8 cellular contexts compared by ENCODE assay signal in the genomic region with DNA sequence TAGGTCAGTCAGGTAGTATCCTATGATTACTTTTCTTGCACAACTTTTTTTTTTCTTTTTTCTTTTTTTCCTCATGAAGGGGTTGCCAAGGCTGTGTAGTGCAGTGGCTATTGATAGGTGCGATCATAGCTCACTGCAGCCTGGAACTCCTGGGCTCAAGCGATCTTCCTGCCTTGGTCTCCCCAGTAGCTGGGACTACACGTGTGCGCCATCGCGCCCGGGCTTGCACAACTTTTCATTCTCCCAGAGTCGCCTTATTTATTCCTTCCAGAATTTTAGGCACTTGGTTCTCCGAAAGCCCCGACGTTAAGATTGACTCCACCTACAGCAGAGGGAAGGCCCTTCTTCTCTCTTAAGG. TPM values are rescaled to one million over a fixed set of nuclear protein-coding genes. Genes with fewer than 3 reads are reported as not detected.
A peak's percentile ranks its signal among the peaks of the same experiment; 100 is the strongest.
DNase-seq lines count a peak whose midpoint lies in the region; ATAC-seq and TF ChIP-seq lines count a peak whose summit lies in the region.

No MANE protein-coding gene starts in this region.

- in situ Hi-C loops in brain microvascular endothelial cell (cut with HindIII; ENCODE audit: low pct_ligation_motif_present, low sequenced_read_pairs) = no loop called here

- peak overlapping the region; percentile 97 for H3K4me3 Mint-ChIP-seq in activated CD8-positive, alpha-beta memory T cell treated with anti-CD3 and anti-CD28 coated beads, Interleukin-2, amount 10 ng/mL, durations not matched to agents 7 days and 5 days
- H3K4me3 Mint-ChIP-seq in type B pancreatic cell = peak overlapping the region; percentile 98

- H3K27ac ChIP-seq in brain microvascular endothelial cell (no peak overlapping the region), lower lobe of right lung (peak overlapping the region; percentile 83)

- DNase-seq in activated CD8-positive, alpha-beta memory T cell treated with anti-CD3 and anti-CD28 coated beads, Interleukin-2, amount 10 ng/mL, durations not matched to agents 7 days and 5 days = no peak
- no peak for DNase-seq in activated CD8-positive, alpha-beta memory T cell treated with anti-CD3 and anti-CD28 coated beads, Interleukin-2, amount 50 U/mL, for 48 hours
- DNase-seq in brain microvascular endothelial cell = no peak
- DNase-seq in lower lobe of right lung = no peak
- no peak for DNase-seq in type B pancreatic cell (ENCODE audit: extremely low spot score, unreplicated experiment)

- H3K36me3 ChIP-seq in brain microvascular endothelial cell (replicated peaks) = peaks cover 5% of the 10 kb centered on the region
- peaks cover 18% of the 10 kb centered on the region for H3K36me3 ChIP-seq in lower lobe of right lung

- H3K9me3 ChIP-seq in lower lobe of right lung = peaks cover 25% of the 10 kb centered on the region

- peak overlapping the region; percentile 95 for H3K27ac Mint-ChIP-seq in activated CD8-positive, alpha-beta memory T cell treated with anti-CD3 and anti-CD28 coated beads, Interleukin-2, amount 10 ng/mL, durations not matched to agents 7 days and 5 days
- peak overlapping the region; percentile 98 for H3K27ac Mint-ChIP-seq in type B pancreatic cell

- H3K27me3 ChIP-seq in brain microvascular endothelial cell (replicated peaks) (no peaks in the 10 kb centered on the region), lower lobe of right lung (ENCODE audit: low read depth) (no peaks in the 10 kb centered on the region)

- H3K4me3 ChIP-seq in brain microvascular endothelial cell (ENCODE audit: low read depth, low read length) (peak overlapping the region; percentile 94), lower lobe of right lung (peak overlapping the region; percentile 85)

- CTCF ChIA-PET in activated CD8-positive, alpha-beta memory T cell treated with anti-CD3 and anti-CD28 coated beads, Interleukin-2, amount 10 ng/mL, durations not matched to agents 7 days and 5 days (lab: Charles Lee) = interaction anchor here (0.6 kb wide), 1 partner anchor 10 kb away, joined by 3 read pairs; no protein-coding TSS in a partner anchor

- peaks cover 54% of the 10 kb centered on the region for H3K36me3 Mint-ChIP-seq in activated CD8-positive, alpha-beta memory T cell treated with anti-CD3 and anti-CD28 coated beads, Interleukin-2, amount 10 ng/mL, durations not matched to agents 7 days and 5 days
- peaks cover 21% of the 10 kb centered on the region for H3K36me3 Mint-ChIP-seq in type B pancreatic cell

- no peak for ATAC-seq in activated CD8-positive, alpha-beta memory T cell treated with anti-CD3 and anti-CD28 coated beads, Interleukin-2, amount 10 ng/mL, durations not matched to agents 7 days and 5 days
- ATAC-seq in lower lobe of right lung (peak in 1 of 2 donors; percentile 17), HG03378 (IDR thresholded peaks at IDR 0.05; ENCODE audit: unreplicated experiment) (no peak), GM21717 (IDR thresholded peaks at IDR 0.05; ENCODE audit: unreplicated experiment) (no peak), HG02642 (IDR thresholded peaks at IDR 0.05; ENCODE audit: poor library complexity, unreplicated experiment) (no peak)

- H3K4me1 ChIP-seq in lower lobe of right lung = peaks cover 9% of the 10 kb centered on the region

- intact Hi-C loops in lower lobe of right lung (cut with DNase I) = no loop called here

- peaks cover 21% of the 10 kb centered on the region for H3K4me1 Mint-ChIP-seq in activated CD8-positive, alpha-beta memory T cell treated with anti-CD3 and anti-CD28 coated beads, Interleukin-2, amount 10 ng/mL, durations not matched to agents 7 days and 5 days
- peaks cover 8% of the 10 kb centered on the region for H3K4me1 Mint-ChIP-seq in type B pancreatic cell (ENCODE audit: unreplicated experiment)

- TF ChIP-seq CTCF in brain microvascular endothelial cell (IDR thresholded peaks at IDR 0.05; ENCODE audit: low read depth, low read length, missing control alignments) = no peak
- TF ChIP-seq CTCF in lower lobe of right lung (IDR thresholded peaks at IDR 0.05) = no peak
- TF ChIP-seq CTCF in type B pancreatic cell (conservative IDR thresholded peaks at IDR 0.05) = no peak

- no peaks in the 10 kb centered on the region for H3K27me3 Mint-ChIP-seq in activated CD8-positive, alpha-beta memory T cell treated with anti-CD3 and anti-CD28 coated beads, Interleukin-2, amount 10 ng/mL, durations not matched to agents 7 days and 5 days
- H3K27me3 Mint-ChIP-seq in type B pancreatic cell = no peaks in the 10 kb centered on the region

- peaks cover 40% of the 10 kb centered on the region for H3K9me3 Mint-ChIP-seq in activated CD8-positive, alpha-beta memory T cell treated with anti-CD3 and anti-CD28 coated beads, Interleukin-2, amount 10 ng/mL, durations not matched to agents 7 days and 5 days (ENCODE audit: low read depth)
- peaks cover 20% of the 10 kb centered on the region for H3K9me3 Mint-ChIP-seq in type B pancreatic cell

RNA-seq across cellular contexts. Expression of a gene that starts 0.9 kb away (rescaled TPM):
- total RNA-seq in activated CD8-positive, alpha-beta memory T cell treated with anti-CD3 and anti-CD28 coated beads, Interleukin-2, amount 10 ng/mL, durations not matched to agents 7 days and 5 days = 1 to 10 TPM; 5.0 to 5.7 TPM
- total RNA-seq in lower lobe of right lung (7.9 TPM), type B pancreatic cell (ENCODE audit: low replicate concordance) (8.9 and 9.3 TPM in 2 replicates)

RNA-seq across cellular contexts. Expression of a gene that starts 21.6 kb away (rescaled TPM):
- 10 to 100 TPM; 10.6 to 12.4 TPM for total RNA-seq in activated CD8-positive, alpha-beta memory T cell treated with anti-CD3 and anti-CD28 coated beads, Interleukin-2, amount 10 ng/mL, durations not matched to agents 7 days and 5 days
- 14.3 TPM for total RNA-seq in lower lobe of right lung
- 23.6 and 28.8 TPM in 2 replicates for total RNA-seq in type B pancreatic cell (ENCODE audit: low replicate concordance)

RNA-seq across cellular contexts. Expression of a gene that starts 38.7 kb away (rescaled TPM):
- 1 to 10 TPM; 4.3 to 6.9 TPM for total RNA-seq in activated CD8-positive, alpha-beta memory T cell treated with anti-CD3 and anti-CD28 coated beads, Interleukin-2, amount 10 ng/mL, durations not matched to agents 7 days and 5 days
- total RNA-seq in lower lobe of right lung (10.7 TPM), type B pancreatic cell (ENCODE audit: low replicate concordance) (14.7 and 21.3 TPM in 2 replicates)
